1 cellular context compared by ENCODE assay signal in the genomic region with DNA sequence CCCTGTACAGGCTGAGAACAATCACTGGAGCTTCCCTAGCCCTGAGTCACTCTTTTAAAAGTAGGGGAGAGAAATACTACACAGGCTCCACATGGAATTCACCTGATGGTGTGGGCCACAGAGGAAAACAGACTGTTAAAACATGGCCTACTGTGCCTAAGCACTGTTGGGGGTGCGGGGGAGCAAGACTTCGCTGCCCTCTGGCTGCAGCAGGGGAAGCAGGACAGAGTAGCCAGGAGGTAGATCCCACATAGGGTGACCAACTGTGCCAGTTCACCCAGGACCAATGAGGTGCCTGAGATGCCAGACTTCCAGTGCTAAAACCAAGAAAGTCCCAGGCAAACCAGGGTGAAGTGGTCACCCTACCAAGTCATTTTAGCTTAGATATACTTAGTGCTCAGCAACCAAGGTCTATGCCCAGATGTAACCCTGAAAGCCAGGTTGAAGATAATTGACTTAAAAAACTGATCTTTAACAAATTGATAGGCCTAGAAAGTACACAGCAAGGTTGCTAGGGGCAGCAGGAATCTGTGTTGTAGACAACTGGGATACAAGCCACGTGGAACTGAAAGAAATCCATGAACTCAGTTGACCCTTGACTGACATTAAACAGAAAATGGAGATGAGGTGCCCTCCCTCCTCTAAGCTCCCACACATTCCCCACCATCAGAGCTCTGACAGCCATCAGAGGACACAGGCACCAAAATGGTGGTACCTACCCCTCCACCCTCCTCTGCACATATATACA.
TF ChIP-seq lines count a peak whose summit lies in the region.

No MANE protein-coding gene starts in this region.

TF ChIP-seq in H1, 55 proteins besides CTCF, POLR2A, EP300 and RAD21 (continued from another document):
- TF ChIP-seq, protein P1, sequence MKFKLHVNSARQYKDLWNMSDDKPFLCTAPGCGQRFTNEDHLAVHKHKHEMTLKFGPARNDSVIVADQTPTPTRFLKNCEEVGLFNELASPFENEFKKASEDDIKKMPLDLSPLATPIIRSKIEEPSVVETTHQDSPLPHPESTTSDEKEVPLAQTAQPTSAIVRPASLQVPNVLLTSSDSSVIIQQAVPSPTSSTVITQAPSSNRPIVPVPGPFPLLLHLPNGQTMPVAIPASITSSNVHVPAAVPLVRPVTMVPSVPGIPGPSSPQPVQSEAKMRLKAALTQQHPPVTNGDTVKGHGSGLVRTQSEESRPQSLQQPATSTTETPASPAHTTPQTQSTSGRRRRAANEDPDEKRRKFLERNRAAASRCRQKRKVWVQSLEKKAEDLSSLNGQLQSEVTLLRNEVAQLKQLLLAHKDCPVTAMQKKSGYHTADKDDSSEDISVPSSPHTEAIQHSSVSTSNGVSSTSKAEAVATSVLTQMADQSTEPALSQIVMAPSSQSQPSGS (IDR thresholded peaks at IDR 0.05; ENCODE audit: low read length): no peak
- TF ChIP-seq POLR2AphosphoS5 (IDR thresholded peaks at IDR 0.05; ENCODE audit: low read depth, low read length): no peak
- no peak for TF ChIP-seq TAF7 (optimal IDR thresholded peaks at IDR 0.05; ENCODE audit: borderline replicate concordance, low read depth, low read length)
